In genomic region chr7:32062150-32062549, GRCh38 we compare ENCODE assay signal across 9 cellular contexts. TPM values are rescaled to one million over a fixed set of nuclear protein-coding genes. Genes with fewer than 3 reads are reported as not detected.
DNase-seq lines count a peak whose midpoint lies in the region; ATAC-seq and TF ChIP-seq lines count a peak whose summit lies in the region.
"Had no signal": no experiment of that assay in that cellular context is flagged by ENCODE, and none has a peak within 500 bp of the region (broad histone marks: within the 10 kb centered on the region; RNA-seq: fewer than 3 reads in every experiment).

No MANE protein-coding gene starts in this region.

- WGBS in endodermal cell (ENCODE audit: insufficient coverage in 1 of 2, insufficient read length in 1 of 2), 2 experiments: 42 to 58% methylated on average over 3 to 5 of the region's 5 CpGs

- no peaks in the 10 kb centered on the region for H3K36me3 ChIP-seq in endodermal cell (ENCODE audit: control insufficient read depth, insufficient read depth, low read length)

- peaks cover 2% of the 10 kb centered on the region for H3K4me1 ChIP-seq in endodermal cell (ENCODE audit: control insufficient read depth, insufficient read depth, low read length)

- H3K4me1 Mint-ChIP-seq in CD14-positive monocyte: no peaks in the 10 kb centered on the region
- H3K4me1 Mint-ChIP-seq in endodermal cell: peaks cover 33% of the 10 kb centered on the region
- H3K4me1 Mint-ChIP-seq in osteocyte (ENCODE audit: unreplicated experiment): peaks cover 91% of the 10 kb centered on the region
- H3K4me1 Mint-ChIP-seq in activated T-helper 17 cell treated with anti-CD3 and anti-CD28 coated beads, Interleukin-2, amount 50 U/mL, for 72 hours: no peaks in the 10 kb centered on the region

- ATAC-seq in GM18511 (IDR thresholded peaks at IDR 0.05; ENCODE audit: unreplicated experiment) (peak; percentile 61), GM21528 (IDR thresholded peaks at IDR 0.05; ENCODE audit: low FRiP score, unreplicated experiment) (no peak), HG02938 (IDR thresholded peaks at IDR 0.05; ENCODE audit: unreplicated experiment) (no peak)
- ATAC-seq in activated T-helper 17 cell treated with anti-CD3 and anti-CD28 coated beads, Interleukin-2, amount 50 U/mL, for 72 hours (replicated peaks): no peak

- no peak overlapping the region for H3K9ac ChIP-seq in endodermal cell (ENCODE audit: extremely low read depth, low read length, poor library complexity, severe bottlenecking)

- intact Hi-C loops in CD14-positive monocyte (cut with micrococcal nuclease): loop anchor here (5.0 to 10.0 kb wide), 2 partner anchors 315 to 317 kb away; no protein-coding TSS in a partner anchor

- peaks cover 0 to 2% (median 0%) of the 10 kb centered on the region in 7 donors for H3K9me3 Mint-ChIP-seq in CD14-positive monocyte
- no peaks in the 10 kb centered on the region for H3K9me3 Mint-ChIP-seq in endodermal cell
- no peaks in the 10 kb centered on the region for H3K9me3 Mint-ChIP-seq in osteocyte (ENCODE audit: unreplicated experiment)
- H3K9me3 Mint-ChIP-seq in activated T-helper 17 cell treated with anti-CD3 and anti-CD28 coated beads, Interleukin-2, amount 50 U/mL, for 72 hours: peaks cover 4% of the 10 kb centered on the region
- H3K9me3 Mint-ChIP-seq: stimulated activated naive CD8-positive, alpha-beta T cell treated with anti-CD3 and anti-CD28 coated beads, Interleukin-15, Interleukin-2, amounts not matched to agents 100 ng/mL and 50 ng/mL, for 24 hours had no signal

- no peak overlapping the region for H3K27ac Mint-ChIP-seq in CD14-positive monocyte
- H3K27ac Mint-ChIP-seq in endodermal cell: no peak overlapping the region
- peak overlapping the region; percentile 64 for H3K27ac Mint-ChIP-seq in osteocyte (ENCODE audit: unreplicated experiment)
- H3K27ac Mint-ChIP-seq in activated T-helper 17 cell treated with anti-CD3 and anti-CD28 coated beads, Interleukin-2, amount 50 U/mL, for 72 hours: no peak overlapping the region
- H3K27ac Mint-ChIP-seq: stimulated activated naive CD8-positive, alpha-beta T cell treated with anti-CD3 and anti-CD28 coated beads, Interleukin-15, Interleukin-2, amounts not matched to agents 100 ng/mL and 50 ng/mL, for 24 hours had no signal

- H3K9me3 ChIP-seq in endodermal cell (ENCODE audit: control insufficient read depth, low read length): no peaks in the 10 kb centered on the region

- DNase-seq in CD14-positive monocyte (ENCODE audit: low spot score) (no peak), NCI-H82 treated with DMSO at 0.1 percent for 48 hours (lab: John Stamatoyannopoulos, UW; ENCODE audit: unreplicated experiment) (peak; percentile 38), endodermal cell (peak; percentile 93), osteocyte (ENCODE audit: extremely low spot score, unreplicated experiment) (no peak)

- TF ChIP-seq CTCF in CD14-positive monocyte (IDR thresholded peaks at IDR 0.05) (peak; percentile 61), endodermal cell (conservative IDR thresholded peaks at IDR 0.05) (peak; percentile 94), osteocyte (IDR thresholded peaks at IDR 0.05) (peak; percentile 62)

- peaks cover under 1 to 5% (median 4%) of the 10 kb centered on the region in 3 donors for H3K27me3 Mint-ChIP-seq in CD14-positive monocyte (ENCODE audit: low read depth in 3 of 3)
- peaks cover 48% of the 10 kb centered on the region for H3K27me3 Mint-ChIP-seq in endodermal cell (ENCODE audit: insufficient read depth)
- H3K27me3 Mint-ChIP-seq in osteocyte (ENCODE audit: unreplicated experiment): no peaks in the 10 kb centered on the region
- H3K27me3 Mint-ChIP-seq in activated T-helper 17 cell treated with anti-CD3 and anti-CD28 coated beads, Interleukin-2, amount 50 U/mL, for 72 hours: no peaks in the 10 kb centered on the region
- H3K27me3 Mint-ChIP-seq: stimulated activated naive CD8-positive, alpha-beta T cell treated with anti-CD3 and anti-CD28 coated beads, Interleukin-15, Interleukin-2, amounts not matched to agents 100 ng/mL and 50 ng/mL, for 24 hours had no signal

- H3K4me3 ChIP-seq in endodermal cell (ENCODE audit: low read length): no peak overlapping the region

- H3K36me3 Mint-ChIP-seq in CD14-positive monocyte (no peaks in the 10 kb centered on the region), endodermal cell (ENCODE audit: low read depth) (no peaks in the 10 kb centered on the region), osteocyte (ENCODE audit: unreplicated experiment) (peaks cover 34% of the 10 kb centered on the region)
- H3K36me3 Mint-ChIP-seq in activated T-helper 17 cell treated with anti-CD3 and anti-CD28 coated beads, Interleukin-2, amount 50 U/mL, for 72 hours (ENCODE audit: low read depth): no peaks in the 10 kb centered on the region

- H3K4me3 Mint-ChIP-seq in CD14-positive monocyte: no peak overlapping the region
- no peak overlapping the region for H3K4me3 Mint-ChIP-seq in endodermal cell
- no peak overlapping the region for H3K4me3 Mint-ChIP-seq in osteocyte (ENCODE audit: unreplicated experiment)
- H3K4me3 Mint-ChIP-seq in activated T-helper 17 cell treated with anti-CD3 and anti-CD28 coated beads, Interleukin-2, amount 50 U/mL, for 72 hours: no peak overlapping the region
- H3K4me3 Mint-ChIP-seq: stimulated activated naive CD8-positive, alpha-beta T cell treated with anti-CD3 and anti-CD28 coated beads, Interleukin-15, Interleukin-2, amounts not matched to agents 100 ng/mL and 50 ng/mL, for 24 hours had no signal

- peaks cover 14% of the 10 kb centered on the region for H3K27me3 ChIP-seq in endodermal cell (ENCODE audit: control insufficient read depth, insufficient read depth, low read length, poor library complexity, severe bottlenecking)

- H3K27ac ChIP-seq in endodermal cell (ENCODE audit: low read depth, low read length): no peak overlapping the region

RNA-seq across cellular contexts. Expression of gene PDE1C, which starts 8.1 kb away (rescaled TPM):
- not detected for polyA plus RNA-seq in CD14-positive monocyte
- under 1 TPM; 0.26 to 0.60 TPM for total RNA-seq in endodermal cell
- 0.85 TPM for polyA plus RNA-seq in endodermal cell (2013, experiment 1 of 2)
- 0.91 TPM for polyA plus RNA-seq in endodermal cell (2013, experiment 2 of 2)
- 187 and 193 TPM in 2 replicates for total RNA-seq in osteocyte
- not detected for total RNA-seq in activated T-helper 17 cell treated with anti-CD3 and anti-CD28 coated beads, Interleukin-2, amount 50 U/mL, for 72 hours

Comparison
In these comparisons a context has a peak if more than half of its experiments do, and no peak if none do; other contexts are left out.
1. DNase-seq: peak in NCI-H82 treated with DMSO at 0.1 percent for 48 hours (single experiment) and endodermal cell (single experiment); none in CD14-positive monocyte (single experiment) and osteocyte (single experiment).
2. RNA of gene PDE1C, which starts 8.1 kb away (total RNA-seq): 187 to 193 TPM in osteocyte; 0.26 to 0.60 TPM in endodermal cell and not detected in activated T-helper 17 cell treated with anti-CD3 and anti-CD28 coated beads, Interleukin-2, amount 50 U/mL, for 72 hours; every median in the first group is over 100 times any median in the second.
3. Peak in every context shown above with its lines, with median percentiles within 50 percentile points of each other: CTCF ChIP-seq.